In the genomic region with DNA sequence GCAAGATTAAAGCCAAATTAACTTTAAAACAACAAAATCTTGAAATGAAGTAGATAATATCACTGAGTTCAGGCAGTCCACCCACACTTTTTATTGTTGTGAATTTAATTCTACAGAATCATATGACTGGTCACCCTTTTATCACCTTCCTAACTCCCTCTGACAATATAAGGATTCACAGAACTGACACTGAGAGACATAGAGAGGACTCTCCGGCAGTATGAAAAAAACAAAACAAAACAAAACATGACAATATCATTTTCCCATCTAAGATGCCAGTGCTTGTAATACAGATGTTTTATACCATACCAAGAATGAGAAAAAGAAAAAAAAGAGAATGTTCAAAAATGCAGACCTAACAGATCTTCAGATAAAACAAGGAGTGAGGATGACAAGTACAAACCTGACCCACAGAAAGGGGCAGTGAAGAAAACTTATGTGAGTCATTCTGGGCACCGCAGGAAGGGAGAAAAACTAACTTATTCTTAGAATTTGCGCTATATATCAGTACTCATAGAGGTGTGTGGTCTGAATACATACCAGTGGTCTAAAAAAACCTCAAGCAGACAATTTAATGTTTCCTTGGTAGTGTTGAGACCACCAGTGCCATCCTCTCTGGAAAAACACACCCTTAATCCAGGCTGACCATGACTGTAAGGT, we compare ENCODE assay signal across 10 cellular contexts.
DNase-seq lines count a peak whose midpoint lies in the region; ATAC-seq and TF ChIP-seq lines count a peak whose summit lies in the region.
"Had no signal": no experiment of that assay in that cellular context is flagged by ENCODE, and none has a peak within 500 bp of the region (broad histone marks: within the 10 kb centered on the region; RNA-seq: fewer than 3 reads in every experiment).

No MANE protein-coding gene starts in this region.

- TF ChIP-seq EP300 in suprapubic skin (IDR thresholded peaks at IDR 0.05) = no peak
- TF ChIP-seq EP300 in tibial nerve (IDR thresholded peaks at IDR 0.05) = no peak

- TF ChIP-seq POLR2A in suprapubic skin (IDR thresholded peaks at IDR 0.05) (no peak), tibial nerve (IDR thresholded peaks at IDR 0.05) (no peak)

- H3K4me3 ChIP-seq in suprapubic skin (no peak overlapping the region), tibial nerve (no peak overlapping the region)

- no peak overlapping the region for H3K4me3 Mint-ChIP-seq in activated CD8-positive, alpha-beta T cell treated with anti-CD3 and anti-CD28 coated beads, Interleukin-2, amount 10 ng/mL, durations not matched to agents 7 days and 5 days
- H3K4me3 Mint-ChIP-seq in nephron progenitor cell = no peak overlapping the region
- no peak overlapping the region for H3K4me3 Mint-ChIP-seq in naive thymus-derived CD8-positive, alpha-beta T cell

- H3K36me3 Mint-ChIP-seq in activated CD8-positive, alpha-beta T cell treated with anti-CD3 and anti-CD28 coated beads, Interleukin-2, amount 10 ng/mL, durations not matched to agents 7 days and 5 days (ENCODE audit: low read depth) = peaks cover 20% of the 10 kb centered on the region
- H3K36me3 Mint-ChIP-seq in nephron progenitor cell (ENCODE audit: low read depth) = peaks cover 22% of the 10 kb centered on the region
- H3K36me3 Mint-ChIP-seq in naive thymus-derived CD8-positive, alpha-beta T cell = peaks cover 0 to 23% (median 14%) of the 10 kb centered on the region in 3 donors

- 74% methylated on average over 3 of the region's 3 CpGs for WGBS in suprapubic skin
- WGBS in tibial nerve, 2 donors = 82 to 86% methylated on average over 3 of the region's 3 CpGs

- ATAC-seq in GM19463 (IDR thresholded peaks at IDR 0.05; ENCODE audit: unreplicated experiment) (peak; percentile 76), HG03045 (IDR thresholded peaks at IDR 0.05; ENCODE audit: unreplicated experiment) (peak; percentile 70)
- peak; percentile 67 for ATAC-seq in activated CD8-positive, alpha-beta T cell treated with anti-CD3 and anti-CD28 coated beads, Interleukin-2, amount 10 ng/mL, durations not matched to agents 7 days and 5 days
- ATAC-seq in naive thymus-derived CD8-positive, alpha-beta T cell = no peak
- ATAC-seq: left ventricle myocardium superior had no signal

- POLR2A ChIA-PET in activated CD8-positive, alpha-beta T cell treated with anti-CD3 and anti-CD28 coated beads, Interleukin-2, amount 10 ng/mL, durations not matched to agents 7 days and 5 days (lab: Charles Lee) = no interaction called here
- POLR2A ChIA-PET in naive thymus-derived CD8-positive, alpha-beta T cell (lab: Charles Lee) = no interaction called here

- H3K27ac Mint-ChIP-seq in activated CD8-positive, alpha-beta T cell treated with anti-CD3 and anti-CD28 coated beads, Interleukin-2, amount 10 ng/mL, durations not matched to agents 7 days and 5 days = peak overlapping the region; percentile 63
- H3K27ac Mint-ChIP-seq in nephron progenitor cell = peak overlapping the region; percentile 2
- peak overlapping the region in 2 of 10 donors; percentile 2 to 10 for H3K27ac Mint-ChIP-seq in naive thymus-derived CD8-positive, alpha-beta T cell

- TF ChIP-seq CTCF in nephron progenitor cell (IDR thresholded peaks at IDR 0.05) (no peak), suprapubic skin (IDR thresholded peaks at IDR 0.05) (no peak), tibial nerve (IDR thresholded peaks at IDR 0.05) (no peak)

- H3K36me3 ChIP-seq in suprapubic skin (no peaks in the 10 kb centered on the region), tibial nerve (no peaks in the 10 kb centered on the region)

- H3K4me1 ChIP-seq in suprapubic skin = no peaks in the 10 kb centered on the region
- H3K4me1 ChIP-seq in tibial nerve = no peaks in the 10 kb centered on the region

- CTCF ChIA-PET in activated CD8-positive, alpha-beta T cell treated with anti-CD3 and anti-CD28 coated beads, Interleukin-2, amount 10 ng/mL, durations not matched to agents 7 days and 5 days (lab: Charles Lee) = no interaction called here

- H3K4me1 Mint-ChIP-seq in activated CD8-positive, alpha-beta T cell treated with anti-CD3 and anti-CD28 coated beads, Interleukin-2, amount 10 ng/mL, durations not matched to agents 7 days and 5 days (ENCODE audit: low read depth) = peaks cover 35% of the 10 kb centered on the region
- no peaks in the 10 kb centered on the region for H3K4me1 Mint-ChIP-seq in nephron progenitor cell
- H3K4me1 Mint-ChIP-seq in naive thymus-derived CD8-positive, alpha-beta T cell = peaks cover 21 to 77% (median 60%) of the 10 kb centered on the region in 4 donors

- H3K27ac ChIP-seq in suprapubic skin (no peak overlapping the region), tibial nerve (no peak overlapping the region)

- no peaks in the 10 kb centered on the region for H3K27me3 Mint-ChIP-seq in activated CD8-positive, alpha-beta T cell treated with anti-CD3 and anti-CD28 coated beads, Interleukin-2, amount 10 ng/mL, durations not matched to agents 7 days and 5 days (ENCODE audit: low read depth)
- no peaks in the 10 kb centered on the region for H3K27me3 Mint-ChIP-seq in nephron progenitor cell (ENCODE audit: low read depth, poor library complexity)
- no peaks in the 10 kb centered on the region for H3K27me3 Mint-ChIP-seq in naive thymus-derived CD8-positive, alpha-beta T cell

- H3K9me3 ChIP-seq in suprapubic skin (no peaks in the 10 kb centered on the region), tibial nerve (no peaks in the 10 kb centered on the region)

- H3K27me3 ChIP-seq in suprapubic skin = no peaks in the 10 kb centered on the region
- no peaks in the 10 kb centered on the region for H3K27me3 ChIP-seq in tibial nerve

- H3K9me3 Mint-ChIP-seq in activated CD8-positive, alpha-beta T cell treated with anti-CD3 and anti-CD28 coated beads, Interleukin-2, amount 10 ng/mL, durations not matched to agents 7 days and 5 days (ENCODE audit: insufficient read depth) = no peaks in the 10 kb centered on the region
- no peaks in the 10 kb centered on the region for H3K9me3 Mint-ChIP-seq in nephron progenitor cell
- no peaks in the 10 kb centered on the region for H3K9me3 Mint-ChIP-seq in naive thymus-derived CD8-positive, alpha-beta T cell

- DNase-seq in activated CD8-positive, alpha-beta T cell treated with anti-CD3 and anti-CD28 coated beads, Interleukin-2, amount 10 ng/mL, durations not matched to agents 7 days and 5 days = peak; percentile 37
- DNase-seq in nephron progenitor cell = no peak
- DNase-seq in suprapubic skin (ENCODE audit: low spot score in 2 of 2) = no peak
- DNase-seq in tibial nerve (ENCODE audit: low spot score in 2 of 2) = no peak
- no peak for DNase-seq in naive thymus-derived CD8-positive, alpha-beta T cell
- DNase-seq: left ventricle myocardium superior, NCI-H1694, SHP77 had no signal

Comparison
In these comparisons a context has a peak if more than half of its experiments do, and no peak if none do; other contexts are left out.
1. ATAC-seq: peak in GM19463 (single experiment), HG03045 (single experiment) and activated CD8-positive, alpha-beta T cell treated with anti-CD3 and anti-CD28 coated beads, Interleukin-2, amount 10 ng/mL, durations not matched to agents 7 days and 5 days (single experiment); none in naive thymus-derived CD8-positive, alpha-beta T cell (0 of 2).